ENCODE assay signal across 14 cellular contexts in genomic region chr10:19654576-19654975, GRCh38.
DNase-seq lines count a peak whose midpoint lies in the region; ATAC-seq and TF ChIP-seq lines count a peak whose summit lies in the region.
"Had no signal": no experiment of that assay in that cellular context is flagged by ENCODE, and none has a peak within 500 bp of the region (broad histone marks: within the 10 kb centered on the region; RNA-seq: fewer than 3 reads in every experiment).

No MANE protein-coding gene starts in this region.

- H3K9me3 ChIP-seq in adipocyte (ENCODE audit: control insufficient read depth, low read length) (no peaks in the 10 kb centered on the region), thoracic aorta (no peaks in the 10 kb centered on the region)
- H3K9me3 ChIP-seq: Caco-2 had no signal

- H3K9me3 Mint-ChIP-seq in natural killer cell = no peaks in the 10 kb centered on the region
- H3K9me3 Mint-ChIP-seq: activated CD4-positive, alpha-beta T cell treated with anti-CD3 and anti-CD28 coated beads, Interleukin-2, amount 10 ng/mL, durations not matched to agents 24 days and 14 days had no signal

- DNase-seq in HFF-Myc (ENCODE audit: extremely low read depth, low read depth) (peak; percentile 33), adipocyte (ENCODE audit: low read depth) (peak; percentile 57), foreskin keratinocyte (peak; percentile 63 to 80), thoracic aorta (ENCODE audit: low spot score) (no peak), natural killer cell (no peak), dorsolateral prefrontal cortex (no peak)
- no peak for DNase-seq in activated naive CD4-positive, alpha-beta T cell (lab: John Stamatoyannopoulos, UW)
- DNase-seq: activated CD4-positive, alpha-beta T cell treated with anti-CD3 and anti-CD28 coated beads, Interleukin-2, amount 10 ng/mL, durations not matched to agents 24 days and 14 days; Caco-2; caudate nucleus; immature natural killer cell; Karpas-422; right cardiac atrium; T-helper 17 cell had no signal

- TF ChIP-seq CTCF in HFF-Myc (IDR thresholded peaks at IDR 0.05; ENCODE audit: low read depth, low read length, missing control alignments) = no peak
- no peak for TF ChIP-seq CTCF in foreskin keratinocyte (conservative IDR thresholded peaks at IDR 0.05)
- TF ChIP-seq CTCF in thoracic aorta (IDR thresholded peaks at IDR 0.05) = no peak
- no peak for TF ChIP-seq CTCF in natural killer cell (IDR thresholded peaks at IDR 0.05)
- no peak for TF ChIP-seq CTCF in dorsolateral prefrontal cortex (IDR thresholded peaks at IDR 0.05 in 54 of 56, conservative IDR thresholded peaks at IDR 0.05 in 2 of 56; ENCODE audit: low read depth in 1 of 56, partially characterized antibody in 56 of 56)

- H3K9ac ChIP-seq in adipocyte (ENCODE audit: low read length) = peak overlapping the region; percentile 27

- peaks cover 6 to 15% of the 10 kb centered on the region in 2 donors for H3K27me3 Mint-ChIP-seq in natural killer cell (ENCODE audit: low read depth in 2 of 2)
- H3K27me3 Mint-ChIP-seq: activated CD4-positive, alpha-beta T cell treated with anti-CD3 and anti-CD28 coated beads, Interleukin-2, amount 10 ng/mL, durations not matched to agents 24 days and 14 days; T-helper 17 cell had no signal

- H3K4me3 ChIP-seq in HFF-Myc (replicated peaks; ENCODE audit: low read depth, low read length) (no peak overlapping the region), adipocyte (ENCODE audit: low read length) (peak overlapping the region; percentile 42), thoracic aorta (peak overlapping the region; percentile 18), dorsolateral prefrontal cortex (no peak overlapping the region)

- H3K36me3 ChIP-seq in adipocyte (ENCODE audit: control insufficient read depth, insufficient read depth, low read length, severe bottlenecking) = no peaks in the 10 kb centered on the region
- H3K36me3 ChIP-seq in thoracic aorta = no peaks in the 10 kb centered on the region

- no peaks in the 10 kb centered on the region for H3K27me3 ChIP-seq in adipocyte (replicated peaks; ENCODE audit: control insufficient read depth, insufficient read depth, low read length)
- H3K27me3 ChIP-seq in foreskin keratinocyte = no peaks in the 10 kb centered on the region
- H3K27me3 ChIP-seq in thoracic aorta (replicated peaks; ENCODE audit: insufficient read depth) = no peaks in the 10 kb centered on the region
- no peaks in the 10 kb centered on the region for H3K27me3 ChIP-seq in dorsolateral prefrontal cortex

- no peaks in the 10 kb centered on the region for H3K4me1 Mint-ChIP-seq in natural killer cell
- H3K4me1 Mint-ChIP-seq: activated CD4-positive, alpha-beta T cell treated with anti-CD3 and anti-CD28 coated beads, Interleukin-2, amount 10 ng/mL, durations not matched to agents 24 days and 14 days; immature natural killer cell; T-helper 17 cell had no signal

- no peak overlapping the region for H3K4me3 Mint-ChIP-seq in natural killer cell
- H3K4me3 Mint-ChIP-seq: activated CD4-positive, alpha-beta T cell treated with anti-CD3 and anti-CD28 coated beads, Interleukin-2, amount 10 ng/mL, durations not matched to agents 24 days and 14 days; immature natural killer cell; T-helper 17 cell had no signal

- peaks cover 33% of the 10 kb centered on the region for H3K4me1 ChIP-seq in adipocyte (ENCODE audit: control insufficient read depth, insufficient read depth, low read length)
- H3K4me1 ChIP-seq in foreskin keratinocyte = peaks cover 20% of the 10 kb centered on the region
- peaks cover 26 to 45% of the 10 kb centered on the region in 2 donors for H3K4me1 ChIP-seq in thoracic aorta (ENCODE audit: control insufficient read depth in 1 of 2, low read depth in 2 of 2)
- H3K4me1 ChIP-seq: Caco-2 had no signal

- intact Hi-C loops in natural killer cell (cut with micrococcal nuclease) (no loop called here), dorsolateral prefrontal cortex (cut with DNase I) (no loop called here)

- H3K27ac ChIP-seq in foreskin keratinocyte (peak overlapping the region; percentile 26), thoracic aorta (peak overlapping the region in 1 of 2 donors; percentile 2), dorsolateral prefrontal cortex (no peak overlapping the region)

- no peaks in the 10 kb centered on the region for H3K36me3 Mint-ChIP-seq in natural killer cell
- H3K36me3 Mint-ChIP-seq: immature natural killer cell had no signal

- peak; percentile 96 for ATAC-seq in foreskin keratinocyte
- no peak for ATAC-seq in thoracic aorta (ENCODE audit: insufficient number of reproducible peaks, low FRiP score, low read depth)
- ATAC-seq in natural killer cell = no peak
- ATAC-seq: right cardiac atrium, T-helper 17 cell had no signal

- H3K27ac Mint-ChIP-seq in natural killer cell = no peak overlapping the region
- H3K27ac Mint-ChIP-seq: activated CD4-positive, alpha-beta T cell treated with anti-CD3 and anti-CD28 coated beads, Interleukin-2, amount 10 ng/mL, durations not matched to agents 24 days and 14 days; immature natural killer cell; T-helper 17 cell had no signal

Comparison
In these comparisons a context has a peak if more than half of its experiments do, and no peak if none do; other contexts are left out.
1. DNase-seq: peak in HFF-Myc (single experiment), adipocyte (single experiment) and foreskin keratinocyte (2 of 2); none in thoracic aorta (single experiment), natural killer cell (single experiment), dorsolateral prefrontal cortex (0 of 10) and activated naive CD4-positive, alpha-beta T cell (0 of 4).
2. H3K4me3 ChIP-seq: peak in adipocyte (single experiment) and thoracic aorta (single experiment); none in HFF-Myc (single experiment) and dorsolateral prefrontal cortex (0 of 59).